ENCODE assay signal across 20 cellular contexts in genomic region chr17:11719852-11720251, GRCh38.
"Had no signal": no experiment of that assay in that cellular context is flagged by ENCODE, and none has a peak within 500 bp of the region (broad histone marks: within the 10 kb centered on the region; RNA-seq: fewer than 3 reads in every experiment).

No MANE protein-coding gene starts in this region.

- ATAC-seq: gastrocnemius medialis; left ventricle myocardium superior; naive thymus-derived CD4-positive, alpha-beta T cell; stimulated activated naive B cell treated with anti-CD40 and anti-IgM and Interleukin-4, amounts not matched to agents 10 μg/mL and 1 μg/mL and 100 μg/mL, for 72 hours; stimulated activated naive CD8-positive, alpha-beta T cell treated with anti-CD3 and anti-CD28 coated beads, Interleukin-15, amount 100 ng/mL, for 72 hours had no signal

- H3K4me1 ChIP-seq: gastrocnemius medialis, parathyroid adenoma, prostate gland, right lobe of liver, spleen, testis, transverse colon, uterus had no signal

- H3K27ac ChIP-seq: dorsolateral prefrontal cortex, gastrocnemius medialis, parathyroid adenoma, prostate gland, right lobe of liver, spleen, testis, transverse colon, uterus had no signal

- H3K27me3 ChIP-seq: dorsolateral prefrontal cortex, gastrocnemius medialis, right lobe of liver, testis, transverse colon, uterus had no signal

- H3K36me3 ChIP-seq: gastrocnemius medialis, prostate gland, right lobe of liver, spleen, transverse colon, uterus had no signal

- H3K9me3 ChIP-seq: gastrocnemius medialis, prostate gland, right lobe of liver, testis, transverse colon, uterus had no signal

- H3K4me3 ChIP-seq: dorsolateral prefrontal cortex, gastrocnemius medialis, prostate gland, right lobe of liver, spleen, testis, transverse colon, uterus had no signal

- DNase-seq: cortex of kidney; dorsolateral prefrontal cortex; effector CD8-positive, alpha-beta T cell; gastrocnemius medialis; glutamatergic neuron; left ventricle myocardium superior; naive thymus-derived CD4-positive, alpha-beta T cell; nephron progenitor cell; retina; right lobe of liver; spleen; stimulated activated CD4-positive, alpha-beta T cell treated with anti-CD3 and anti-CD28 coated beads, Interleukin-2, amount 100 ng/mL, for 24 hours; stimulated activated CD4-positive, alpha-beta T cell treated with anti-CD3 and anti-CD28 coated beads, Interleukin-4, amount 100 ng/mL, for 4 hours; stimulated activated naive B cell treated with anti-CD40 and anti-IgM and Interleukin-4, amounts not matched to agents 10 μg/mL and 1 μg/mL and 100 μg/mL, for 72 hours; stimulated activated naive CD8-positive, alpha-beta T cell treated with anti-CD3 and anti-CD28 coated beads, Interleukin-15, amount 100 ng/mL, for 72 hours; testis; transverse colon; uterus had no signal
